ENCODE assay signal across 18 cellular contexts in the genomic region with DNA sequence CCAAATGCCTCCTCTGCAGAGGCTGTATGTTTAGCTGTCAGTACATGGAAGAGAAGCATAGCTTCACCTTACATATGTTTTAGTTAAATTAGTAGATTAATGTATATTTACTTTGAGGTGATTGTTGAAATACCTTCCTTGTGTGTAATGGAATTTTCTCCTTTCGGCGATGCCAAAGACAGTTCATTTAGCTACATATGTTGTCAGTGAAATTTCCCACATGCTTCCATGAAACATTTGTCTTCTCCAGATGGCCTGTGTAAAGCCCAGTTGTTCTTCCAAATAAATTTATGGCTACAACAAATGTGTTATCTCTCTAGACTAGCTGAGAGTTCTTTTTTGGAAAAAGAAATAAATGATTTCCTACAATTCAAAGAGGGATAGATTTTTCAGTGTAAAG.
DNase-seq lines count a peak whose midpoint lies in the region; TF ChIP-seq lines count a peak whose summit lies in the region.
"Had no signal": no experiment of that assay in that cellular context is flagged by ENCODE, and none has a peak within 500 bp of the region (broad histone marks: within the 10 kb centered on the region; RNA-seq: fewer than 3 reads in every experiment).

No MANE protein-coding gene starts in this region.

- DNase-seq in HCEC 1CT (peak; percentile 34), choroid plexus epithelial cell (ENCODE audit: low read depth) (peak; percentile 42), left kidney (ENCODE audit: low read depth, low spot score) (peak; percentile 55), transverse colon (no peak), COLO668 (lab: John Stamatoyannopoulos, UW; ENCODE audit: unreplicated experiment) (no peak), NCI-H2029 treated with DMSO at 0.1 percent for 48 hours (lab: John Stamatoyannopoulos, UW) (no peak), NCI-H2029 (lab: John Stamatoyannopoulos, UW) (no peak)
- DNase-seq: activated CD4-positive, alpha-beta T cell treated with anti-CD3 and anti-CD28 coated beads, Interleukin-2, amount 50 U/mL, for 1 hour; activated naive CD4-positive, alpha-beta T cell treated with Interleukin-2 at 50 U/mL for 16 hours; activated T-cell treated with anti-CD3 and anti-CD28 coated beads for 4 hours; C1 segment of cervical spinal cord; DMS153; dorsolateral prefrontal cortex; Karpas-422; kidney glomerular epithelial cell; stimulated activated CD4-positive, alpha-beta T cell treated with anti-CD3 and anti-CD28 coated beads, Interleukin-4, amount 100 ng/mL, for 4 hours; stimulated activated CD8-positive, alpha-beta memory T cell treated with anti-CD3 and anti-CD28 coated beads, Interleukin-4, amount 100 ng/mL, for 48 hours had no signal

- H3K27me3 ChIP-seq in transverse colon, result no peaks in the 10 kb centered on the region

- TF ChIP-seq CTCF in choroid plexus epithelial cell (conservative IDR thresholded peaks at IDR 0.05; ENCODE audit: low read depth, low read length) (no peak), transverse colon (IDR thresholded peaks at IDR 0.05) (no peak)

- in situ Hi-C loops in transverse colon (cut with MboI; ENCODE audit: low pct_ligation_motif_present in 1 of 4, low pct_unique_long_range_greater_than_20kb in 1 of 4, low sequenced_read_pairs in 3 of 4), result loop anchor here (5.0 to 25.0 kb wide), 4 partner anchors 116 to 881 kb away; a partner anchor contains a TSS

- no peak for TF ChIP-seq POLR2A in transverse colon (IDR thresholded peaks at IDR 0.05)

- no peaks in the 10 kb centered on the region for H3K36me3 ChIP-seq in transverse colon

- intact Hi-C loops in transverse colon (cut with DNase I; ENCODE audit: low total_unique reads), result no loop called here

- H3K27ac ChIP-seq in transverse colon, result peak overlapping the region; percentile 61 to 81 (median 74)
- H3K27ac ChIP-seq: dorsolateral prefrontal cortex, skin epidermis had no signal

- TF ChIP-seq EP300 in transverse colon (IDR thresholded peaks at IDR 0.05; ENCODE audit: low read depth), result no peak

- no peak overlapping the region for H3K4me3 ChIP-seq in choroid plexus epithelial cell (ENCODE audit: low read depth, low read length)
- H3K4me3 ChIP-seq in transverse colon, result no peak overlapping the region
- H3K4me3 ChIP-seq: dorsolateral prefrontal cortex, skin epidermis had no signal

- peaks cover 7 to 38% (median 19%) of the 10 kb centered on the region in 4 donors for H3K4me1 ChIP-seq in transverse colon

- 62 to 65% methylated on average over 2 of the region's 2 CpGs for WGBS in transverse colon (ENCODE audit: low coverage in 1 of 2), 2 donors

- H3K9me3 ChIP-seq in transverse colon, result no peaks in the 10 kb centered on the region

Comparison
In these comparisons a context has a peak if more than half of its experiments do, and no peak if none do; other contexts are left out.
1. DNase-seq: peak in HCEC 1CT (single experiment), choroid plexus epithelial cell (single experiment) and left kidney (single experiment); none in transverse colon (single experiment), COLO668 (single experiment), NCI-H2029 treated with DMSO at 0.1 percent for 48 hours (single experiment) and NCI-H2029 (single experiment).